In genomic region chr3:127775398-127776109, GRCh38 we compare ENCODE assay signal across 8 cellular contexts. TPM values are rescaled to one million over a fixed set of nuclear protein-coding genes. Genes with fewer than 3 reads are reported as not detected.
DNase-seq lines count a peak whose midpoint lies in the region; ATAC-seq, FAIRE-seq and TF ChIP-seq lines count a peak whose summit lies in the region.

No MANE protein-coding gene starts in this region.

- DNase-seq in AG08396 (ENCODE audit: low spot score) = peak; percentile 45
- peak; percentile 21 for DNase-seq in HTR-8/SVneo (ENCODE audit: insufficient read length, low spot score)
- no peak for DNase-seq in WERI-Rb-1
- peak; percentile 87 for DNase-seq in hepatic stellate cell (ENCODE audit: low spot score)
- no peak for DNase-seq in suprapubic skin (ENCODE audit: low spot score in 2 of 2)
- DNase-seq in mucosa of gallbladder (ENCODE audit: low spot score) = no peak
- DNase-seq in NCI-H82 treated with DMSO at 0.1 percent for 48 hours (lab: John Stamatoyannopoulos, UW; ENCODE audit: unreplicated experiment) = no peak

- 38% methylated on average over 17 of the region's 17 CpGs for WGBS in suprapubic skin

- TF ChIP-seq EP300 in suprapubic skin (IDR thresholded peaks at IDR 0.05) = no peak

- ATAC-seq in HG02642 (IDR thresholded peaks at IDR 0.05; ENCODE audit: poor library complexity, unreplicated experiment) = no peak

- TF ChIP-seq CTCF in WERI-Rb-1 (IDR thresholded peaks at IDR 0.05; ENCODE audit: low read depth, low read length) = no peak
- no peak for TF ChIP-seq CTCF in suprapubic skin (IDR thresholded peaks at IDR 0.05)

- H3K4me3 ChIP-seq in WERI-Rb-1 (ENCODE audit: low read depth, low read length) (no peak overlapping the region), suprapubic skin (no peak overlapping the region)

- H3K9me3 ChIP-seq in WERI-Rb-1 (ENCODE audit: severe bottlenecking) = no peaks in the 10 kb centered on the region
- no peaks in the 10 kb centered on the region for H3K9me3 ChIP-seq in suprapubic skin

- TF ChIP-seq POLR2A in suprapubic skin (IDR thresholded peaks at IDR 0.05) = no peak

- H3K27me3 ChIP-seq in WERI-Rb-1 (ENCODE audit: insufficient read depth, low read depth, severe bottlenecking) (no peaks in the 10 kb centered on the region), suprapubic skin (no peaks in the 10 kb centered on the region)

- FAIRE-seq in HTR-8/SVneo (lab: Jason Lieb, UNC) = no peak

- H3K36me3 ChIP-seq in WERI-Rb-1 (no peaks in the 10 kb centered on the region), suprapubic skin (no peaks in the 10 kb centered on the region)

- peaks cover 21% of the 10 kb centered on the region for H3K4me1 ChIP-seq in suprapubic skin

- H3K27ac ChIP-seq in WERI-Rb-1 (peak overlapping the region; percentile 6; the same call in 1 of the 2 replicates), suprapubic skin (peak overlapping the region; percentile 54)

RNA-seq across cellular contexts. Expression of gene MGLL, which starts 46.8 kb away (rescaled TPM):
- total RNA-seq in suprapubic skin = 10 to 100 TPM; 37.9 to 54.3 (median 45.2) TPM
- 193 TPM for total RNA-seq in mucosa of gallbladder

Comparison
In these comparisons a context has a peak if more than half of its experiments do, and no peak if none do; other contexts are left out.
1. DNase-seq: peak in AG08396 (single experiment), HTR-8/SVneo (single experiment) and hepatic stellate cell (single experiment); none in WERI-Rb-1 (single experiment), suprapubic skin (0 of 2), mucosa of gallbladder (single experiment) and NCI-H82 treated with DMSO at 0.1 percent for 48 hours (single experiment).